13 cellular contexts compared by ENCODE assay signal in the genomic region with DNA sequence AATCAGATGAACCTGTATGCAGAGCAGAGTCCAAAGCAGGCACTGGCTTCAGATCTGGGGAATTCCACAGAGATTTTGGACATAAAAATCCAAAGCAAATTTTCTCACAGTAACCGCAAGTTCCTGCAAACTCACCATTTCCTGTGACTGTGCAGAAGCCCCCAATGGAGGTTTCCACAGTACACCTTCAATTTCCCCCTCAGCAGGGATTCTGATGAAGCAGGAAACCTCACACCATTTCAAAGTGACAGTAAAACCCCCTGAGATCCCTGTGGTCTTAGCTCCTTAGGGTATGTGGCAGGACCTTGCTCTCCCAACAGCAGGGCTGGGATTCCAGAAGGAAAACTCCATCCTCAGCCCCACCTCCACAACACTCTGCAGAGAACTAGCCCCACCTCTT. TPM values are rescaled to one million over a fixed set of nuclear protein-coding genes. Genes with fewer than 3 reads are reported as not detected.
A peak's percentile ranks its signal among the peaks of the same experiment; 100 is the strongest.
DNase-seq lines count a peak whose midpoint lies in the region; ATAC-seq and TF ChIP-seq lines count a peak whose summit lies in the region.
"Had no signal": no experiment of that assay in that cellular context is flagged by ENCODE, and none has a peak within 500 bp of the region (broad histone marks: within the 10 kb centered on the region; RNA-seq: fewer than 3 reads in every experiment).

No MANE protein-coding gene starts in this region.

- H2AK5ac ChIP-seq in IMR-90 (ENCODE audit: low read depth, low read length) (peak overlapping the region; percentile 37; the same call in 1 of the 2 replicates), mesendoderm (ENCODE audit: low read length) (no peak overlapping the region)

- in situ Hi-C loops in IMR-90 (cut with MboI; ENCODE audit: low sequenced_read_pairs), result no loop called here

- H3K56ac ChIP-seq in IMR-90 (ENCODE audit: extremely low read depth, insufficient read depth, low read length) (no peak overlapping the region), mesendoderm (ENCODE audit: low read length) (no peak overlapping the region)

- H3K9me1 ChIP-seq in IMR-90 (ENCODE audit: insufficient read depth, low read length), result 0 out of 2 replicates have a peak, but pooled peaks cover 3% of the 10 kb centered on the region

- no peaks in the 10 kb centered on the region for H4K20me1 ChIP-seq in BLaER1 treated with 17β-estradiol and CSF1 and Interleukin-3, amounts not matched to agents 10 nM and 100 nM
- peaks cover 2% of the 10 kb centered on the region; the same call in 1 of the 2 replicates for H4K20me1 ChIP-seq in IMR-90 (ENCODE audit: insufficient read depth, low read length)

- no peak for TF ChIP-seq EP300 in tibial nerve (IDR thresholded peaks at IDR 0.05)

- H2BK5ac ChIP-seq in IMR-90 (ENCODE audit: low read depth, low read length, poor library complexity, severe bottlenecking), result no peak overlapping the region
- H2BK5ac ChIP-seq in mesendoderm (ENCODE audit: low read length), result no peak overlapping the region

- POLR2A ChIA-PET in IMR-90 (lab: Charles Lee; ENCODE audit: unreplicated experiment), result no interaction called here

- dilution Hi-C loops in IMR-90 (cut with HindIII; ENCODE audit: low sequenced_read_pairs, unreplicated experiment), result no loop called here

- WGBS in IMR-90 (ENCODE audit: extremely low coverage in 2 of 2, insufficient read length in 1 of 2), 2 experiments, result no CpG with 5 or more reads among the region's 1 CpG
- WGBS in mesendoderm (ENCODE audit: extremely low coverage, insufficient coverage, low lambda C conversion rate), result no CpG with 5 or more reads among the region's 1 CpG
- 52 to 53% methylated on average over 1 of the region's 1 CpG for WGBS in tibial nerve, 2 donors

- H2AFZ ChIP-seq in IMR-90 (replicated peaks; ENCODE audit: low read length, poor library complexity), result peak overlapping the region; percentile 63
- H2AFZ ChIP-seq: PC-9 had no signal

- peak overlapping the region; percentile 30 to 80 (median 71); a peak in 21 of 22 replicates for H3K4me2 ChIP-seq in BLaER1 treated with 17β-estradiol and CSF1 and Interleukin-3, amounts not matched to agents 10 nM and 100 nM
- H3K4me2 ChIP-seq in IMR-90 (ENCODE audit: low read depth, low read length), result peak overlapping the region; percentile 56; the same call in 1 of the 2 replicates
- no peak overlapping the region for H3K4me2 ChIP-seq in mesendoderm (ENCODE audit: low read length)
- H3K4me2 ChIP-seq: PC-9 had no signal

- H3K14ac ChIP-seq in IMR-90 (replicated peaks; ENCODE audit: low read depth, low read length), result no peak overlapping the region

- H2BK15ac ChIP-seq in IMR-90 (ENCODE audit: low read depth, low read length) (peak overlapping the region; percentile 44; the same call in 1 of the 3 replicates), mesendoderm (replicated peaks; ENCODE audit: low read depth) (no peak overlapping the region)

- DNase-seq in IMR-90, result peak; percentile 54
- DNase-seq in dermis blood vessel endothelial cell, result peak; percentile 41
- peak; percentile 76 for DNase-seq in mesendoderm
- DNase-seq in tibial nerve (ENCODE audit: low spot score in 2 of 2), result no peak
- no peak for DNase-seq in DMS153 (lab: John Stamatoyannopoulos, UW)
- DNase-seq: CD4-positive, CD25-positive, alpha-beta regulatory T cell; mucosa of descending colon; NCI-H1436 had no signal

- H3K9me3 ChIP-seq in BLaER1 treated with 17β-estradiol and CSF1 and Interleukin-3, amounts not matched to agents 10 nM and 100 nM (replicated peaks in 1 of 11), result no peaks in the 10 kb centered on the region
- no peaks in the 10 kb centered on the region for H3K9me3 ChIP-seq in IMR-90 (ENCODE audit: control insufficient read depth, insufficient read depth, low read length)
- H3K9me3 ChIP-seq in tibial nerve, result no peaks in the 10 kb centered on the region
- H3K9me3 ChIP-seq: mucosa of descending colon had no signal

- H4K5ac ChIP-seq in IMR-90 (ENCODE audit: low read depth, low read length) (peak overlapping the region; percentile 81), mesendoderm (ENCODE audit: low read length) (no peak overlapping the region)

- H3K4ac ChIP-seq in IMR-90 (ENCODE audit: low read depth, low read length), result peak overlapping the region; percentile 26; the same call in 1 of the 2 replicates
- H3K4ac ChIP-seq in mesendoderm (ENCODE audit: low read depth, low read length), result no peak overlapping the region

- H3K79me1 ChIP-seq in IMR-90 (ENCODE audit: low read depth in 1 of 2, low read length in 2 of 2), result no peaks in the 10 kb centered on the region
- no peaks in the 10 kb centered on the region for H3K79me1 ChIP-seq in mesendoderm (ENCODE audit: low read length)

- TF ChIP-seq RAD21 in IMR-90 (IDR thresholded peaks at IDR 0.05; ENCODE audit: low read length), result no peak

- 0 out of 22 replicates have a peak overlapping the region, but pooled peaks of 1 of the 11 experiments have one; percentile 2 for H3K9ac ChIP-seq in BLaER1 treated with 17β-estradiol and CSF1 and Interleukin-3, amounts not matched to agents 10 nM and 100 nM
- peak overlapping the region; percentile 4; the same call in 1 of the 2 replicates for H3K9ac ChIP-seq in IMR-90 (ENCODE audit: low read depth, low read length)
- no peak overlapping the region for H3K9ac ChIP-seq in mesendoderm (ENCODE audit: low read length)

- H2AK9ac ChIP-seq in IMR-90 (replicated peaks; ENCODE audit: low read depth, low read length, poor library complexity), result no peak overlapping the region

- BruUV-seq in IMR-90 (replicated peaks; lab: Mats Ljungman, UMichigan), result no TSS peak

- peaks cover 0 to 6% (median 0%) of the 10 kb centered on the region in 11 experiments; a peak in 7 of 22 replicates for H3K27me3 ChIP-seq in BLaER1 treated with 17β-estradiol and CSF1 and Interleukin-3, amounts not matched to agents 10 nM and 100 nM
- H3K27me3 ChIP-seq in IMR-90 (ENCODE audit: control insufficient read depth, insufficient read depth, low read length), result no peaks in the 10 kb centered on the region
- no peaks in the 10 kb centered on the region for H3K27me3 ChIP-seq in mesendoderm (ENCODE audit: insufficient read depth, low read length, poor library complexity)
- H3K27me3 ChIP-seq in tibial nerve, result no peaks in the 10 kb centered on the region

- TF ChIP-seq CTCF in IMR-90 (conservative IDR thresholded peaks at IDR 0.05; ENCODE audit: low read depth, low read length), result no peak
- no peak for TF ChIP-seq CTCF in tibial nerve (IDR thresholded peaks at IDR 0.05)

- H2BK20ac ChIP-seq in IMR-90 (ENCODE audit: low read depth, low read length), result peak overlapping the region; percentile 15

- no peak overlapping the region for H4K91ac ChIP-seq in IMR-90 (ENCODE audit: insufficient read depth, low read depth, low read length)

- intact Hi-C loops in IMR-90 (cut with micrococcal nuclease), result no loop called here

- no peaks in the 10 kb centered on the region for H3K79me2 ChIP-seq in mesendoderm (ENCODE audit: control insufficient read depth, insufficient read depth, low read length)

- CTCF ChIA-PET in IMR-90 (lab: Yijun Ruan, JAX), result no interaction called here

- no peak overlapping the region for H3K27ac ChIP-seq in BLaER1 treated with 17β-estradiol and CSF1 and Interleukin-3, amounts not matched to agents 10 nM and 100 nM
- H3K27ac ChIP-seq in IMR-90 (ENCODE audit: insufficient read depth, low read length) (peak overlapping the region; percentile 66; the same call in 1 of the 2 replicates), mesendoderm (ENCODE audit: low read depth, low read length) (no peak overlapping the region), tibial nerve (peak overlapping the region in 2 of 4 donors; percentile 39 to 47)
- H3K27ac ChIP-seq: PC-9 had no signal

- H3K4me1 ChIP-seq in BLaER1 treated with 17β-estradiol and CSF1 and Interleukin-3, amounts not matched to agents 10 nM and 100 nM, result peaks cover 14 to 25% (median 19%) of the 10 kb centered on the region in 10 experiments
- H3K4me1 ChIP-seq in IMR-90 (ENCODE audit: control insufficient read depth, insufficient read depth, low read length) (peaks cover 15% of the 10 kb centered on the region), mesendoderm (ENCODE audit: control insufficient read depth, low read depth, low read length) (no peaks in the 10 kb centered on the region), tibial nerve (peaks cover 0 to 32% (median 14%) of the 10 kb centered on the region in 4 donors)

- H3K4me3 ChIP-seq in BLaER1 treated with 17β-estradiol and CSF1 and Interleukin-3, amounts not matched to agents 10 nM and 100 nM, result no peak overlapping the region
- no peak overlapping the region for H3K4me3 ChIP-seq in IMR-90 (ENCODE audit: insufficient read depth, low read depth, low read length)
- H3K4me3 ChIP-seq in mesendoderm (ENCODE audit: low read length), result no peak overlapping the region
- H3K4me3 ChIP-seq in tibial nerve, result no peak overlapping the region
- H3K4me3 ChIP-seq: mucosa of descending colon, PC-9 had no signal

- H3K18ac ChIP-seq in IMR-90 (ENCODE audit: low read depth, low read length), result peak overlapping the region; percentile 97
- H3K18ac ChIP-seq in mesendoderm (ENCODE audit: low read length), result peak overlapping the region; percentile 43

- ATAC-seq in IMR-90 (ENCODE audit: low read depth) (peak; percentile 21; the same call in 1 of the 2 replicates), HG03175 (IDR thresholded peaks at IDR 0.05; ENCODE audit: unreplicated experiment) (no peak), GM21576 (IDR thresholded peaks at IDR 0.05; ENCODE audit: unreplicated experiment) (no peak)
- ATAC-seq: mucosa of descending colon had no signal

- TF ChIP-seq POLR2A in IMR-90 (IDR thresholded peaks at IDR 0.05; ENCODE audit: low read depth, low read length) (no peak), tibial nerve (IDR thresholded peaks at IDR 0.05) (no peak)

- H3K36me3 ChIP-seq in BLaER1 treated with 17β-estradiol and CSF1 and Interleukin-3, amounts not matched to agents 10 nM and 100 nM, result no peaks in the 10 kb centered on the region
- no peaks in the 10 kb centered on the region for H3K36me3 ChIP-seq in IMR-90 (ENCODE audit: control insufficient read depth, insufficient read depth, low read length)
- no peaks in the 10 kb centered on the region for H3K36me3 ChIP-seq in mesendoderm (ENCODE audit: control insufficient read depth, insufficient read depth, low read length)
- no peaks in the 10 kb centered on the region for H3K36me3 ChIP-seq in tibial nerve

- H3K23ac ChIP-seq in IMR-90 (ENCODE audit: low read depth, low read length), result no peak overlapping the region; the same call in 1 of the 2 replicates
- H3K23ac ChIP-seq in mesendoderm (ENCODE audit: low read length), result no peak overlapping the region

- H2BK120ac ChIP-seq in IMR-90 (ENCODE audit: low read depth, low read length), result peak overlapping the region; percentile 45; the same call in 1 of the 2 replicates
- no peak overlapping the region for H2BK120ac ChIP-seq in mesendoderm (ENCODE audit: low read depth, low read length)

- H4K8ac ChIP-seq in IMR-90 (ENCODE audit: low read depth in 2 of 2, low read length in 2 of 2), result peak overlapping the region in 1 of 2 experiments; percentile 57; a peak in 2 of 4 replicates
- no peak overlapping the region for H4K8ac ChIP-seq in mesendoderm (ENCODE audit: low read depth, low read length)

RNA-seq across cellular contexts. Expression of a gene that starts 6.0 kb away (rescaled TPM):
- total RNA-seq in IMR-90 (2012; rRNA removed) (8.3 and 11.3 TPM in 2 replicates), dermis blood vessel endothelial cell (23.6 and 33.2 TPM in 2 replicates), tibial nerve (100 to 1,000 TPM; 116 to 306 (median 171) TPM)
- polyA plus RNA-seq in IMR-90 (2012; rRNA removed), result 3.0 and 4.0 TPM in 2 replicates
- 2.6 and 2.7 TPM in 2 replicates for polyA plus RNA-seq in IMR-90 (2012; cell fraction: cytosol; rRNA removed)
- polyA plus RNA-seq in IMR-90 (2012; cell fraction: nucleus; rRNA removed; ENCODE audit: low replicate concordance), result 2.5 and 8.0 TPM in 2 replicates
- polyA plus RNA-seq in mesendoderm (2013, experiment 1 of 2), result 2.3 TPM
- 2.6 TPM for polyA plus RNA-seq in mesendoderm (2013, experiment 2 of 2)

RNA-seq across cellular contexts. Expression of a gene that starts 57.2 kb away (rescaled TPM):
- total RNA-seq in IMR-90 (2012; rRNA removed), result not detected in 2 replicates
- polyA plus RNA-seq in IMR-90 (2012; rRNA removed), result not detected in 2 replicates
- not detected in 2 replicates for polyA plus RNA-seq in IMR-90 (2012; cell fraction: cytosol; rRNA removed)
- not detected in 2 replicates for polyA plus RNA-seq in IMR-90 (2012; cell fraction: nucleus; rRNA removed; ENCODE audit: low replicate concordance)
- total RNA-seq in dermis blood vessel endothelial cell, result not detected in 2 replicates
- polyA plus RNA-seq in mesendoderm (2013, experiment 1 of 2), result 0.25 TPM
- 0.20 TPM for polyA plus RNA-seq in mesendoderm (2013, experiment 2 of 2)
- under 1 TPM in 1 of 4 donors, not detected in 3; 0.30 TPM for total RNA-seq in tibial nerve
- total RNA-seq: CD4-positive, CD25-positive, alpha-beta regulatory T cell; chondrocyte; mucosa of descending colon; PC-9 had no signal
- polyA plus RNA-seq: CD4-positive, CD25-positive, alpha-beta regulatory T cell had no signal

Comparison
In these comparisons a context has a peak if more than half of its experiments do, and no peak if none do; other contexts are left out.
1. DNase-seq: peak in IMR-90 (single experiment), dermis blood vessel endothelial cell (single experiment) and mesendoderm (single experiment); none in tibial nerve (0 of 2) and DMS153 (single experiment).